Comparison of ENCODE assay signal across 10 cellular contexts in the genomic region with DNA sequence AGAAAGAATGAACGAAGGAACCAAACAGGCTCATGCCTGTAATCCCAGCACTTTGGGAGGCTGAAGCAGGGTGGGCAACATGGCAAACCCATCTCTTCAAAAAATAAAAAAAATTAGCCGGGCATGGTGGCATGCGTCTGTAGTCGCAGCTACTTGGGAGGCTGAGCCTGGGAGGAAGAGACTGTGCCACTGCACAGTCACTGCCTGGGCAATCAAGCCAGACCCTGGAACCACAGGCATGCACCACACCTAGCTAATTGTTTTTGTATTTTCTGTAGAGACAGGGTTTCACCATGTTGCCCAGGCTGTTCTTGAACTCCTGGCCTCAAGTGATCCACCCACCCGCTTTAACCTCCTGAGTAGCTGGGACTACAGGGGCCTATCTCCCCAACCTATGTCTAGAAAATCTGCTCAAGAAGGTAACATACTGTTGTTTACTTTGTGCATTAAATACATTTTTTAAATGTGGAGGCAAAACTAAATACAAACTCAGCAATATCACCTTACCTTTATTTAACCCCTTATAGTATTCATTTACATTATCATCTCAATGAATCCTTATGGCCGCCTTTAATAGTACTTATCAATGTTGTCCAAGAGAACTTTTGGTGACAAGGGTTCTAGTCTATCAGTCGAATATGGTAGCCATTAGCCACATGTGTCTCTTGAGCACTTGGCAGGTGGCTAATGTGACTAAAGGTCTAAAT. TPM values are rescaled to one million over a fixed set of nuclear protein-coding genes. Genes with fewer than 3 reads are reported as not detected.
DNase-seq lines count a peak whose midpoint lies in the region; ATAC-seq, FAIRE-seq and TF ChIP-seq lines count a peak whose summit lies in the region.
"Had no signal": no experiment of that assay in that cellular context is flagged by ENCODE, and none has a peak within 500 bp of the region (broad histone marks: within the 10 kb centered on the region; RNA-seq: fewer than 3 reads in every experiment).

No MANE protein-coding gene starts in this region.

- peaks cover 66% of the 10 kb centered on the region for H3K79me2 ChIP-seq in endothelial cell of umbilical vein (ENCODE audit: control insufficient read depth, insufficient read depth, low read length)

- H3K27me3 ChIP-seq in endothelial cell of umbilical vein (ENCODE audit: control insufficient read depth in 2 of 2, insufficient read depth in 2 of 2, low read length in 2 of 2) = no peaks in the 10 kb centered on the region
- H3K27me3 ChIP-seq in pancreas = no peaks in the 10 kb centered on the region

- intact Hi-C loops in endothelial cell of umbilical vein (cut with micrococcal nuclease) = no loop called here
- intact Hi-C loops in pancreas (cut with DNase I) = no loop called here

- H3K4me2 ChIP-seq in endothelial cell of umbilical vein (ENCODE audit: insufficient read depth, low read length) = peak overlapping the region; percentile 84

- H2AFZ ChIP-seq in endothelial cell of umbilical vein (ENCODE audit: low read depth, low read length) = no peak overlapping the region

- H3K27ac ChIP-seq in endothelial cell of umbilical vein (ENCODE audit: insufficient read depth, low read depth, low read length) = no peak overlapping the region
- no peak overlapping the region for H3K27ac ChIP-seq in pancreas

- POLR2A ChIA-PET in endothelial cell of umbilical vein (lab: Charles Lee) = no interaction called here

- H3K4me1 ChIP-seq in endothelial cell of umbilical vein (ENCODE audit: control insufficient read depth, extremely low read depth, insufficient read depth, low read length) (peaks cover 42% of the 10 kb centered on the region), pancreas (peaks cover 22 to 38% (median 30%) of the 10 kb centered on the region in 3 donors)

- H3K9ac ChIP-seq in endothelial cell of umbilical vein (replicated peaks; ENCODE audit: extremely low read depth, insufficient read depth, low read length) = no peak overlapping the region

- no peaks in the 10 kb centered on the region for H3K9me1 ChIP-seq in endothelial cell of umbilical vein (replicated peaks; ENCODE audit: control insufficient read depth, extremely low read depth, insufficient read depth, low read length)

- CTCF ChIA-PET in endothelial cell of umbilical vein (lab: Charles Lee) = interaction anchor here (0.7 to 6.7 kb wide), 7 partner anchors 10 to 135 kb away, joined by 3 to 57 read pairs (median 3); no protein-coding TSS in a partner anchor

- no peak for DNase-seq in GM12864 (ENCODE audit: low read depth)
- peak; percentile 53 for DNase-seq in RPMI7951 (ENCODE audit: low read depth)
- DNase-seq in endothelial cell of umbilical vein (ENCODE audit: low read depth, low spot score) = no peak
- no peak for DNase-seq in pancreas
- no peak for DNase-seq in HTR-8/SVneo (ENCODE audit: insufficient read length, low spot score)
- DNase-seq in stimulated activated naive CD4-positive, alpha-beta T cell (lab: John Stamatoyannopoulos, UW) = no peak
- no peak for DNase-seq in GM13977 (ENCODE audit: low spot score)
- DNase-seq in activated CD4-positive, CD25-positive, alpha-beta regulatory T cell (lab: John Stamatoyannopoulos, UW) = no peak

- TF ChIP-seq POLR2A in endothelial cell of umbilical vein (IDR thresholded peaks at IDR 0.05; ENCODE audit: low read depth, low read length) = peak; percentile 12

- H3K9me3 ChIP-seq in endothelial cell of umbilical vein (replicated peaks; ENCODE audit: control insufficient read depth, insufficient read depth, low read length) = no peaks in the 10 kb centered on the region
- no peaks in the 10 kb centered on the region for H3K9me3 ChIP-seq in pancreas

- no TSS peak for BruUV-seq in endothelial cell of umbilical vein (replicated peaks; lab: Mats Ljungman, UMichigan)

- WGBS in pancreas, 2 donors = 41 to 54% methylated on average over 7 of the region's 7 CpGs

- in situ Hi-C loops in GM13977 (cut with MboI; ENCODE audit: low pct_unique_long_range_greater_than_20kb, low sequenced_read_pairs, unreplicated experiment) = no loop called here

- TF ChIP-seq CTCF in GM12864 (IDR thresholded peaks at IDR 0.05; ENCODE audit: low read depth, low read length, missing control alignments) = no peak
- no peak for TF ChIP-seq CTCF in endothelial cell of umbilical vein (IDR thresholded peaks at IDR 0.05; ENCODE audit: extremely low read depth in 1 of 2, insufficient read depth in 1 of 2, low read depth in 1 of 2, low read length in 2 of 2)
- TF ChIP-seq CTCF in pancreas (IDR thresholded peaks at IDR 0.05) = no peak
- TF ChIP-seq CTCF in GM13977 (IDR thresholded peaks at IDR 0.05; ENCODE audit: extremely low read depth, insufficient read depth, missing control alignments) = no peak

- H4K20me1 ChIP-seq in endothelial cell of umbilical vein (replicated peaks; ENCODE audit: control insufficient read depth, extremely low read depth, insufficient read depth, low read length) = peaks cover 4% of the 10 kb centered on the region

- H3K4me3 ChIP-seq in GM12864 (ENCODE audit: low read depth, low read length) = peak overlapping the region; percentile 33
- peak overlapping the region in 2 of 3 experiments; percentile 9 to 21 for H3K4me3 ChIP-seq in endothelial cell of umbilical vein (replicated peaks in 1 of 3; ENCODE audit: insufficient read depth in 1 of 3, low read depth in 1 of 3, low read length in 3 of 3)
- peak overlapping the region in 3 of 4 donors; percentile 8 to 83 (median 14) for H3K4me3 ChIP-seq in pancreas

- FAIRE-seq in endothelial cell of umbilical vein (lab: Jason Lieb, UNC) (peak; percentile 4), pancreas (lab: Jason Lieb, UNC) (no peak), HTR-8/SVneo (lab: Jason Lieb, UNC) (no peak)
- FAIRE-seq: frontal cortex, GM18507 had no signal

- H3K36me3 ChIP-seq in endothelial cell of umbilical vein (ENCODE audit: control insufficient read depth in 2 of 2, extremely low read depth in 1 of 2, insufficient read depth in 2 of 2, low read length in 2 of 2) (peaks cover 18 to 28% of the 10 kb centered on the region in 2 experiments), pancreas (peaks cover 0 to 50% (median 17%) of the 10 kb centered on the region in 3 donors)

- dilution Hi-C loops in endothelial cell of umbilical vein (cut with MboI; ENCODE audit: extremely low pct_ligation_motif_present, low sequenced_read_pairs) = no loop called here

- no peak for ATAC-seq in pancreas

TF ChIP-seq in endothelial cell of umbilical vein, 7 proteins besides CTCF, POLR2A, EP300 and RAD21 (continues in another document):
- TF ChIP-seq MYC (IDR thresholded peaks at IDR 0.05; ENCODE audit: low read depth, low read length) (no peak), EZH2 (IDR thresholded peaks at IDR 0.05; ENCODE audit: borderline replicate concordance, low read depth, low read length, severe bottlenecking) (no peak), POLR2AphosphoS5 (IDR thresholded peaks at IDR 0.05; ENCODE audit: insufficient read depth, low read depth, low read length) (no peak)

RNA-seq across cellular contexts. Expression of a gene that starts 2.7 kb away (rescaled TPM):
- total RNA-seq in RPMI7951 (2014; rRNA removed; shearing (Covaris generic)) = 27.0 and 28.6 TPM in 2 replicates
- total RNA-seq in endothelial cell of umbilical vein (54.1 and 55.6 TPM in 2 replicates), pancreas (10 to 100 TPM; 11.9 to 24.3 (median 15.5) TPM)
- polyA plus RNA-seq in endothelial cell of umbilical vein (47.9 and 48.6 TPM in 2 replicates), pancreas (10 to 100 TPM; 29.3 to 32.8 TPM)
- 22.4 and 25.5 TPM in 2 replicates for polyA plus RNA-seq in endothelial cell of umbilical vein (2011; cell fraction: cytosol; rRNA removed)
- polyA plus RNA-seq in endothelial cell of umbilical vein (2011; cell fraction: nucleus; rRNA removed) = 123 and 207 TPM in 2 replicates
- 19.8 and 29.0 TPM in 2 replicates for polyA plus RNA-seq in endothelial cell of umbilical vein (2012)
- 75.4 and 81.4 TPM in 2 replicates for polyA minus RNA-seq in endothelial cell of umbilical vein
- 50.2 TPM for polyA minus RNA-seq in endothelial cell of umbilical vein (2011; cell fraction: cytosol; rRNA and poly(A)+ RNA removed)
- 68.0 and 96.9 TPM in 2 replicates for polyA minus RNA-seq in endothelial cell of umbilical vein (2011; cell fraction: nucleus; rRNA and poly(A)+ RNA removed)

RNA-seq across cellular contexts. Expression of a gene that starts 10.0 kb away (rescaled TPM):
- total RNA-seq in RPMI7951 (2014; rRNA removed; shearing (Covaris generic)) = not detected in 2 replicates
- total RNA-seq in endothelial cell of umbilical vein (not detected in 2 replicates), pancreas (under 1 TPM in 1 of 6 donors, not detected in 5; 0.12 TPM)
- polyA plus RNA-seq in endothelial cell of umbilical vein (not detected in 2 replicates), pancreas (under 1 TPM in 1 of 2 donors, not detected in 1; 0.19 TPM)
- not detected in 2 replicates for polyA plus RNA-seq in endothelial cell of umbilical vein (2011; cell fraction: cytosol; rRNA removed)
- not detected in 2 replicates for polyA plus RNA-seq in endothelial cell of umbilical vein (2011; cell fraction: nucleus; rRNA removed)
- not detected in 2 replicates for polyA plus RNA-seq in endothelial cell of umbilical vein (2012)
- polyA minus RNA-seq in endothelial cell of umbilical vein = not detected in 2 replicates
- not detected for polyA minus RNA-seq in endothelial cell of umbilical vein (2011; cell fraction: cytosol; rRNA and poly(A)+ RNA removed)
- 0.34 TPM in 1 of 2 replicates, not detected in the other for polyA minus RNA-seq in endothelial cell of umbilical vein (2011; cell fraction: nucleus; rRNA and poly(A)+ RNA removed)
- total RNA-seq: frontal cortex had no signal

RNA-seq across cellular contexts. Expression of a gene that starts 20.3 kb away (rescaled TPM):
- 24.9 and 34.8 TPM in 2 replicates for total RNA-seq in RPMI7951 (2014; rRNA removed; shearing (Covaris generic))
- total RNA-seq in endothelial cell of umbilical vein = 46.4 and 47.8 TPM in 2 replicates
- 52.0 and 65.5 TPM in 2 replicates for polyA plus RNA-seq in endothelial cell of umbilical vein
- polyA plus RNA-seq in endothelial cell of umbilical vein (2011; cell fraction: cytosol; rRNA removed) = 56.2 and 62.6 TPM in 2 replicates
- polyA plus RNA-seq in endothelial cell of umbilical vein (2011; cell fraction: nucleus; rRNA removed) = 41.7 and 45.6 TPM in 2 replicates
- polyA plus RNA-seq in endothelial cell of umbilical vein (2012) = 36.1 and 37.2 TPM in 2 replicates
- 79.4 and 130 TPM in 2 replicates for polyA minus RNA-seq in endothelial cell of umbilical vein
- 15.1 TPM for polyA minus RNA-seq in endothelial cell of umbilical vein (2011; cell fraction: cytosol; rRNA and poly(A)+ RNA removed)
- 21.7 and 35.0 TPM in 2 replicates for polyA minus RNA-seq in endothelial cell of umbilical vein (2011; cell fraction: nucleus; rRNA and poly(A)+ RNA removed)
- total RNA-seq in pancreas = 10 to 100 TPM in 3 of 6 donors, 1 to 10 TPM in 3; 5.7 to 15.1 (median 9.2) TPM
- polyA plus RNA-seq in pancreas = 1 to 10 TPM; 4.2 to 7.7 TPM

RNA-seq across cellular contexts. Expression of a gene that starts 46.9 kb away (rescaled TPM):
- 54.3 and 65.5 TPM in 2 replicates for total RNA-seq in RPMI7951 (2014; rRNA removed; shearing (Covaris generic))
- total RNA-seq in endothelial cell of umbilical vein (110 and 118 TPM in 2 replicates), pancreas (10 to 100 TPM; 10.3 to 39.0 (median 23.8) TPM)
- polyA plus RNA-seq in endothelial cell of umbilical vein (59.2 and 62.0 TPM in 2 replicates), pancreas (10 to 100 TPM; 17.8 to 20.2 TPM)
- polyA plus RNA-seq in endothelial cell of umbilical vein (2011; cell fraction: cytosol; rRNA removed) = 67.4 and 113 TPM in 2 replicates
- 270 and 317 TPM in 2 replicates for polyA plus RNA-seq in endothelial cell of umbilical vein (2011; cell fraction: nucleus; rRNA removed)
- 50.9 and 52.8 TPM in 2 replicates for polyA plus RNA-seq in endothelial cell of umbilical vein (2012)
- 81.5 and 92.0 TPM in 2 replicates for polyA minus RNA-seq in endothelial cell of umbilical vein
- polyA minus RNA-seq in endothelial cell of umbilical vein (2011; cell fraction: cytosol; rRNA and poly(A)+ RNA removed) = 29.1 TPM
- polyA minus RNA-seq in endothelial cell of umbilical vein (2011; cell fraction: nucleus; rRNA and poly(A)+ RNA removed) = 55.2 and 62.7 TPM in 2 replicates
